ENCODE assay signal across 10 cellular contexts in the genomic region with DNA sequence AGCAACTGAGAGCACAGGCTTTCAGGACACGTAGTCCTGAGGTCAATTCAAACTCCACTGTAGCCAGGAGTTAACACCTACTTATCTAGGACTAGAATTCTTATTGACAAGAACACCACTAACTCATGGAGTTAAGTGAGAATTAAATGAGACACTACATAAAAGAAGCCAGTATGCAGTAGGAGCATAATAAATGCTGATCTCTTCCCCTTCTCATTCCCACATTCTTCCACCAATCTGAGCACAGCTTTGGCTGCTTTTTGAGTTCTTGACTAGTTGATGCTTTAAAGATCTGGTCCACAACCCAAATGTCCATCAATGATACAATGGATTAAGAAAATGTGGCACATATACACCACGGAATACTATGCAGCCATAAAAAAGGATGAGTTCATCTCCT.
"Had no signal": no experiment of that assay in that cellular context is flagged by ENCODE, and none has a peak within 500 bp of the region (broad histone marks: within the 10 kb centered on the region; RNA-seq: fewer than 3 reads in every experiment).

No MANE protein-coding gene starts in this region.

- H3K4me3 Mint-ChIP-seq: GM23338, H9, HFFc6 had no signal

- H3K27ac ChIP-seq: HL-60, KMS-11 had no signal

- H2AFZ ChIP-seq: GM23338 had no signal

- ATAC-seq: GM23338 had no signal

- H3K9me3 Mint-ChIP-seq: HFFc6 had no signal

- DNase-seq: H9, HCEC 1CT, HFFc6, IMR-90, KBM-7 had no signal

- H3K9ac ChIP-seq: KMS-11 had no signal

- H3K27ac Mint-ChIP-seq: GM23338, H9, HFFc6 had no signal

- H3K4me2 ChIP-seq: GM23338, KMS-11 had no signal

- H3K4me1 Mint-ChIP-seq: GM23338, H9 had no signal

- FAIRE-seq: H1, H54 had no signal

- H3K4me3 ChIP-seq: GM23338 had no signal
